In genomic region chr5:163245584-163245983, GRCh38 we compare ENCODE assay signal across 21 cellular contexts.
DNase-seq lines count a peak whose midpoint lies in the region; ATAC-seq, FAIRE-seq and TF ChIP-seq lines count a peak whose summit lies in the region.
"Had no signal": no experiment of that assay in that cellular context is flagged by ENCODE, and none has a peak within 500 bp of the region (broad histone marks: within the 10 kb centered on the region; RNA-seq: fewer than 3 reads in every experiment).

No MANE protein-coding gene starts in this region.

- H3K9me3 ChIP-seq in neural progenitor cell (ENCODE audit: low read depth), result no peaks in the 10 kb centered on the region
- H3K9me3 ChIP-seq: BLaER1 treated with 17β-estradiol and CSF1 and Interleukin-3, amounts not matched to agents 10 nM and 100 nM had no signal

- H3K9ac ChIP-seq in neural progenitor cell, result no peak overlapping the region
- H3K9ac ChIP-seq: BLaER1 treated with 17β-estradiol and CSF1 and Interleukin-3, amounts not matched to agents 10 nM and 100 nM had no signal

- H2AFZ ChIP-seq in neural progenitor cell (replicated peaks), result no peak overlapping the region

- no peaks in the 10 kb centered on the region for H3K4me1 ChIP-seq in neural progenitor cell
- H3K4me1 ChIP-seq: BLaER1 treated with 17β-estradiol and CSF1 and Interleukin-3, amounts not matched to agents 10 nM and 100 nM had no signal

- CTCF ChIA-PET in WTC11 (lab: Charles Lee), result no interaction called here

- no peak overlapping the region for H3K4me3 ChIP-seq in neural progenitor cell
- H3K4me3 ChIP-seq: BLaER1 treated with 17β-estradiol and CSF1 and Interleukin-3, amounts not matched to agents 10 nM and 100 nM had no signal

- H3K27me3 Mint-ChIP-seq in WTC11 (ENCODE audit: low read depth) (no peaks in the 10 kb centered on the region), neural progenitor cell (ENCODE audit: insufficient read depth, low read depth) (no peaks in the 10 kb centered on the region)
- H3K27me3 Mint-ChIP-seq: B cell, IgD-negative memory B cell had no signal

- no peak for FAIRE-seq in GM19239 (lab: Jason Lieb, UNC)
- FAIRE-seq: GM12892, GM18507, HTR-8/SVneo had no signal

- H3K36me3 Mint-ChIP-seq in WTC11 (no peaks in the 10 kb centered on the region), neural progenitor cell (no peaks in the 10 kb centered on the region)
- H3K36me3 Mint-ChIP-seq: CD8-positive, alpha-beta T cell; IgD-negative memory B cell had no signal

- POLR2A ChIA-PET in WTC11 (lab: Charles Lee), result no interaction called here

- peak; percentile 95 for ATAC-seq in WTC11
- ATAC-seq in HG03039 (IDR thresholded peaks at IDR 0.05; ENCODE audit: unreplicated experiment), result no peak
- ATAC-seq: CD8-positive, alpha-beta T cell had no signal

- H3K4me3 Mint-ChIP-seq in WTC11 (no peak overlapping the region), neural progenitor cell (no peak overlapping the region)
- H3K4me3 Mint-ChIP-seq: B cell; CD8-positive, alpha-beta T cell; IgD-negative memory B cell had no signal

- H3K4me2 ChIP-seq in neural progenitor cell, result no peak overlapping the region
- H3K4me2 ChIP-seq: BLaER1 treated with 17β-estradiol and CSF1 and Interleukin-3, amounts not matched to agents 10 nM and 100 nM had no signal

- no peaks in the 10 kb centered on the region for H3K36me3 ChIP-seq in neural progenitor cell
- H3K36me3 ChIP-seq: BLaER1 treated with 17β-estradiol and CSF1 and Interleukin-3, amounts not matched to agents 10 nM and 100 nM had no signal

- H3K27me3 ChIP-seq in neural progenitor cell, result no peaks in the 10 kb centered on the region
- H3K27me3 ChIP-seq: BLaER1 treated with 17β-estradiol and CSF1 and Interleukin-3, amounts not matched to agents 10 nM and 100 nM had no signal

- no peak overlapping the region for H3K27ac ChIP-seq in neural progenitor cell
- H3K27ac ChIP-seq: BLaER1 treated with 17β-estradiol and CSF1 and Interleukin-3, amounts not matched to agents 10 nM and 100 nM had no signal

- peak overlapping the region; percentile 17 for H3K27ac Mint-ChIP-seq in WTC11
- H3K27ac Mint-ChIP-seq in neural progenitor cell, result no peak overlapping the region
- H3K27ac Mint-ChIP-seq: B cell; CD8-positive, alpha-beta T cell; IgD-negative memory B cell had no signal

- TF ChIP-seq CTCF in WTC11 (IDR thresholded peaks at IDR 0.05) (no peak), neural progenitor cell (IDR thresholded peaks at IDR 0.05) (no peak)

- H3K79me2 ChIP-seq in neural progenitor cell (ENCODE audit: low read depth), result no peaks in the 10 kb centered on the region

- H3K9me3 Mint-ChIP-seq in WTC11 (peaks cover 11% of the 10 kb centered on the region), neural progenitor cell (no peaks in the 10 kb centered on the region)
- H3K9me3 Mint-ChIP-seq: IgD-negative memory B cell had no signal

- H3K4me1 Mint-ChIP-seq in WTC11 (peaks cover 21% of the 10 kb centered on the region), neural progenitor cell (no peaks in the 10 kb centered on the region)
- H3K4me1 Mint-ChIP-seq: B cell, IgD-negative memory B cell had no signal

- no peaks in the 10 kb centered on the region for H3F3A ChIP-seq in neural progenitor cell (ENCODE audit: low read depth)

- H4K20me1 ChIP-seq in neural progenitor cell (ENCODE audit: low read depth), result no peaks in the 10 kb centered on the region
- H4K20me1 ChIP-seq: BLaER1 treated with 17β-estradiol and CSF1 and Interleukin-3, amounts not matched to agents 10 nM and 100 nM had no signal

- DNase-seq in ELF-1 (ENCODE audit: low read depth, low spot score), result peak; percentile 35
- DNase-seq in WTC11 (ENCODE audit: low spot score), result no peak
- DNase-seq in iPS-NIHi7 (ENCODE audit: extremely low spot score), result peak; percentile 11
- DNase-seq in neural progenitor cell (ENCODE audit: low spot score), result peak; percentile 10
- no peak for DNase-seq in superior temporal gyrus (ENCODE audit: extremely low spot score)
- DNase-seq in GM19239 (ENCODE audit: insufficient read length, low spot score), result no peak
- DNase-seq in activated CD8-positive, alpha-beta memory T cell treated with anti-CD3 and anti-CD28 coated beads for 24 hours, result no peak
- DNase-seq: 8988T; Calu3; CD8-positive, alpha-beta T cell; DMS79 treated with DMSO at 0.1 percent for 48 hours; GDM1; HCEC 1CT; KBM-7 had no signal

TF ChIP-seq in WTC11, 78 proteins besides CTCF, POLR2A, EP300 and RAD21:
- TF ChIP-seq USF2 (CRISPR knock-in tag; IDR thresholded peaks at IDR 0.05) (0 out of 2 replicates have a peak, but pooled peaks have one; percentile 2), GRHL2 (CRISPR knock-in tag; IDR thresholded peaks at IDR 0.05; ENCODE audit: insufficient replicate concordance, severe bottlenecking) (no peak), ZNF232 (CRISPR knock-in tag; IDR thresholded peaks at IDR 0.05) (no peak), MLX (CRISPR knock-in tag; IDR thresholded peaks at IDR 0.05) (no peak)
TF ChIP-seq in WTC11: peak in this region for 1.

Comparison
In these comparisons a context has a peak if more than half of its experiments do, and no peak if none do; other contexts are left out.
1. DNase-seq: peak in ELF-1 (single experiment), iPS-NIHi7 (single experiment) and neural progenitor cell (single experiment); none in WTC11 (single experiment), superior temporal gyrus (single experiment), GM19239 (single experiment) and activated CD8-positive, alpha-beta memory T cell treated with anti-CD3 and anti-CD28 coated beads for 24 hours (single experiment).